8 cellular contexts compared by ENCODE assay signal in the genomic region with DNA sequence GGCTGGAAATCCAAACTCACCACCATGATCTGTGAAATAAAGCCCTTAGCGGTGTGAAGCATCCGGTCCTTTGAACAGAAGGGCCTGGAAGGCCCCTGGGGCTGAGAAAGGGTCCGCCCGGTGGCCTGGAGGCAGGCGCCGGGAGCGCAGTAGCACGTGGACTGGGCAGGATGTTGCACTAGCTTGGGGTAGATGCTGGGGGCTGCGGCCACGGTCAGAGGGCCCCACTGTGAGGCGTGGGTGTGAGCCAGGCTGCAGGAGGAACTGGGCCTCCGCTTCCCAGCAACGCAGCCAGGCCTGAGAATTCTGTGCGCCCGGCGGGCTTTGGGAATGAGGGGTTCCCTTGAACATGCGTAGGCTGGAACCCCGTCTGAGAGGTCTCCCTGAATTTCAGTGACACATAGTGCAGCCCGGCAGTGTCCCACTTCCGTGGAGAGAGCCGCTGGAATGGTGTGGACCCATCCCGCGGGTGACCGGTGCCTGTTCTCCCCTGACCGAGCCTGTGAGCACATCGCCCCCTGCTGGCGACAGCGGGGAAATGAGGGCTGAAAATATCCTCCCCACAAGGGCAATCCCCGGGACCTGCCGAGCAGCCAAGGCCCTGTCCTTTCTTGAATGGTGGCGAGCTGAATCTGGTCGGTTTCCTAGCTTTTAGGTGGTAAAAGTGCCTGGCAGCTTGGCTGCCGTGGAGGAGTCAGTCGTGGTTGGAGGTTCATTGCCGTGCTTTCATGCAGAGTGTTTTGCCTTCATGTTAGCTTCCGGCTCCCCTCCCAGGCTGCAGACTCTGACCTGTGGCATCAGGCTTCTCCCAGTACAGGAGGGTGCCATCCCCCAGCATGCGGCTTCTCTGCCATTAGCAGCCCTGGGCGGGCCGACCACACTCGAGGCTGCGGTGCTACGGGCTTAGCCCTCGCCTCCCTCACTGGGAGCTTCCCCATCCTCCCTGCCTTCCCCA. TPM values are rescaled to one million over a fixed set of nuclear protein-coding genes. Genes with fewer than 3 reads are reported as not detected.
A peak's percentile ranks its signal among the peaks of the same experiment; 100 is the strongest.
DNase-seq lines count a peak whose midpoint lies in the region; ATAC-seq and TF ChIP-seq lines count a peak whose summit lies in the region.

No MANE protein-coding gene starts in this region.

- no peaks in the 10 kb centered on the region for H3K27me3 ChIP-seq in A673 (replicated peaks; ENCODE audit: insufficient read depth, low read depth, low read length, poor library complexity)
- H3K27me3 ChIP-seq in heart left ventricle: no peaks in the 10 kb centered on the region
- no peaks in the 10 kb centered on the region for H3K27me3 ChIP-seq in vagina

- H3K4me3 ChIP-seq in A673 (ENCODE audit: low read depth, low read length, poor library complexity, severe bottlenecking) (no peak overlapping the region), heart left ventricle (no peak overlapping the region), vagina (no peak overlapping the region)

- H3K4me1 Mint-ChIP-seq in activated naive CD8-positive, alpha-beta T cell treated with anti-CD3 and anti-CD28 coated beads, Interleukin-2, amount 50 U/mL, for 24 hours: peaks cover 7% of the 10 kb centered on the region
- no peaks in the 10 kb centered on the region for H3K4me1 Mint-ChIP-seq in progenitor cell of endocrine pancreas (ENCODE audit: low read depth)

- intact Hi-C loops in A673 (cut with micrococcal nuclease; ENCODE audit: unreplicated experiment) (loop anchor here (1.0 kb wide), 1 partner anchor 75 kb away; no protein-coding TSS in a partner anchor), heart left ventricle (cut with DNase I) (loop anchor here in 2 of 10 donors (5.0 kb wide), 1 partner anchor 77 kb away; no protein-coding TSS in a partner anchor), vagina (cut with DNase I) (no loop called here)

- POLR2A ChIA-PET in A673 (lab: Charles Lee; ENCODE audit: low non-redundant PET): no interaction called here

- DNase-seq in A673 (ENCODE audit: low spot score): peak; percentile 67
- DNase-seq in GM13976 (ENCODE audit: low spot score): peak; percentile 91
- peak; percentile 28 for DNase-seq in SKM-1 (lab: John Stamatoyannopoulos, UW; ENCODE audit: unreplicated experiment)
- peak; percentile 74 for DNase-seq in activated naive CD8-positive, alpha-beta T cell treated with anti-CD3 and anti-CD28 coated beads, Interleukin-2, amount 50 U/mL, for 24 hours
- DNase-seq in heart left ventricle: peak; percentile 40 to 83 (median 57)
- DNase-seq in progenitor cell of endocrine pancreas (ENCODE audit: low spot score, unreplicated experiment): peak; percentile 71
- no peak for DNase-seq in vagina (ENCODE audit: extremely low spot score in 2 of 2)

- WGBS in heart left ventricle, 4 donors: 64 to 83% (median 65%) methylated on average over 30 to 43 of the region's 43 CpGs

- CTCF ChIA-PET in A673 (lab: Charles Lee): interaction anchor here (0.6 to 1.6 kb wide), 2 partner anchors 21 to 76 kb away, joined by 5 to 6 read pairs; no protein-coding TSS in a partner anchor

- BruUV-seq in A673 (replicated peaks; lab: Mats Ljungman, UMichigan): no TSS peak

- H3K4me3 Mint-ChIP-seq in activated naive CD8-positive, alpha-beta T cell treated with anti-CD3 and anti-CD28 coated beads, Interleukin-2, amount 50 U/mL, for 24 hours: no peak overlapping the region
- H3K4me3 Mint-ChIP-seq in progenitor cell of endocrine pancreas (ENCODE audit: low read depth): no peak overlapping the region

- H3K27ac Mint-ChIP-seq in activated naive CD8-positive, alpha-beta T cell treated with anti-CD3 and anti-CD28 coated beads, Interleukin-2, amount 50 U/mL, for 24 hours: no peak overlapping the region
- H3K27ac Mint-ChIP-seq in progenitor cell of endocrine pancreas: no peak overlapping the region

- no peak for TF ChIP-seq POLR2A in heart left ventricle (IDR thresholded peaks at IDR 0.05)
- TF ChIP-seq POLR2A in vagina (IDR thresholded peaks at IDR 0.05): no peak

- in situ Hi-C loops in GM13976 (cut with MboI; ENCODE audit: low sequenced_read_pairs, unreplicated experiment): no loop called here

- peak; percentile 69 for ATAC-seq in HG03159 (IDR thresholded peaks at IDR 0.05; ENCODE audit: unreplicated experiment)
- ATAC-seq in activated naive CD8-positive, alpha-beta T cell treated with anti-CD3 and anti-CD28 coated beads, Interleukin-2, amount 50 U/mL, for 24 hours: peak; percentile 70
- ATAC-seq in heart left ventricle: peak; percentile 5 to 77 (median 73)

- H3K27me3 Mint-ChIP-seq in activated naive CD8-positive, alpha-beta T cell treated with anti-CD3 and anti-CD28 coated beads, Interleukin-2, amount 50 U/mL, for 24 hours: no peaks in the 10 kb centered on the region
- no peaks in the 10 kb centered on the region for H3K27me3 Mint-ChIP-seq in progenitor cell of endocrine pancreas

- peak; percentile 95 for TF ChIP-seq CTCF in A673 (conservative IDR thresholded peaks at IDR 0.05; ENCODE audit: low read depth, low read length)
- peak; percentile 90 for TF ChIP-seq CTCF in GM13976 (IDR thresholded peaks at IDR 0.05; ENCODE audit: borderline replicate concordance, control extremely low read depth, extremely low read depth, insufficient read depth, missing control alignments)
- TF ChIP-seq CTCF in heart left ventricle (IDR thresholded peaks at IDR 0.05): peak; percentile 70 to 92 (median 84)
- TF ChIP-seq CTCF in progenitor cell of endocrine pancreas (IDR thresholded peaks at IDR 0.05; ENCODE audit: unreplicated experiment): peak; percentile 87
- peak in 2 of 3 experiments; percentile 44 to 63 for TF ChIP-seq CTCF in vagina (IDR thresholded peaks at IDR 0.05)

- no peaks in the 10 kb centered on the region for H3K9me3 ChIP-seq in A673 (ENCODE audit: low read depth, low read length, poor library complexity, severe bottlenecking)
- no peaks in the 10 kb centered on the region for H3K9me3 ChIP-seq in heart left ventricle
- no peaks in the 10 kb centered on the region for H3K9me3 ChIP-seq in vagina

- peaks cover 10% of the 10 kb centered on the region for H3K36me3 Mint-ChIP-seq in activated naive CD8-positive, alpha-beta T cell treated with anti-CD3 and anti-CD28 coated beads, Interleukin-2, amount 50 U/mL, for 24 hours (ENCODE audit: low read depth)
- peaks cover 22% of the 10 kb centered on the region for H3K36me3 Mint-ChIP-seq in progenitor cell of endocrine pancreas (ENCODE audit: insufficient read depth)

- H3K27ac ChIP-seq in A673 (ENCODE audit: low read depth, low read length, poor library complexity, severe bottlenecking): no peak overlapping the region
- H3K27ac ChIP-seq in heart left ventricle: no peak overlapping the region
- no peak overlapping the region for H3K27ac ChIP-seq in vagina

- H3K4me1 ChIP-seq in A673 (ENCODE audit: insufficient read depth, low read length, poor library complexity, severe bottlenecking) (no peaks in the 10 kb centered on the region), heart left ventricle (peaks cover 0 to 9% (median 0%) of the 10 kb centered on the region in 12 donors), vagina (peaks cover 3% of the 10 kb centered on the region)

- H3K9me3 Mint-ChIP-seq in activated naive CD8-positive, alpha-beta T cell treated with anti-CD3 and anti-CD28 coated beads, Interleukin-2, amount 50 U/mL, for 24 hours: no peaks in the 10 kb centered on the region
- H3K9me3 Mint-ChIP-seq in progenitor cell of endocrine pancreas (ENCODE audit: low read depth): no peaks in the 10 kb centered on the region

- peaks cover 10% of the 10 kb centered on the region for H3K36me3 ChIP-seq in A673 (ENCODE audit: insufficient read depth, low read length, poor library complexity, severe bottlenecking)
- H3K36me3 ChIP-seq in heart left ventricle: peaks cover 0 to 8% (median 0%) of the 10 kb centered on the region in 9 donors
- no peaks in the 10 kb centered on the region for H3K36me3 ChIP-seq in vagina

RNA-seq across cellular contexts. Expression of a gene that starts 43.8 kb away (rescaled TPM):
- total RNA-seq in A673 (2021) (82.5 and 85.2 TPM in 2 replicates), heart left ventricle (10 to 100 TPM; 58.5 to 92.6 (median 81.4) TPM), progenitor cell of endocrine pancreas (62.8 and 63.7 TPM in 2 replicates), vagina (38.3 TPM)
- polyA plus RNA-seq in heart left ventricle: 10 to 100 TPM; 46.5 to 67.7 TPM

RNA-seq across cellular contexts. Expression of a gene that starts 45.5 kb away (rescaled TPM):
- total RNA-seq in A673 (2021) (38.8 and 53.7 TPM in 2 replicates), heart left ventricle (10 to 100 TPM; 10.9 to 30.6 (median 15.3) TPM), progenitor cell of endocrine pancreas (93.1 and 99.5 TPM in 2 replicates), vagina (18.4 TPM)
- 1 to 10 TPM; 8.5 to 9.0 TPM for polyA plus RNA-seq in heart left ventricle

Comparison
In these comparisons a context has a peak if more than half of its experiments do, and no peak if none do; other contexts are left out.
1. DNase-seq: peak in A673 (single experiment), GM13976 (single experiment), SKM-1 (single experiment), activated naive CD8-positive, alpha-beta T cell treated with anti-CD3 and anti-CD28 coated beads, Interleukin-2, amount 50 U/mL, for 24 hours (single experiment), heart left ventricle (5 of 5) and progenitor cell of endocrine pancreas (single experiment); none in vagina (0 of 2).
2. Peak in every context shown above with its lines, with median percentiles within 50 percentile points of each other: CTCF ChIP-seq and ATAC-seq.